ENCODE assay signal across 9 cellular contexts in the genomic region with DNA sequence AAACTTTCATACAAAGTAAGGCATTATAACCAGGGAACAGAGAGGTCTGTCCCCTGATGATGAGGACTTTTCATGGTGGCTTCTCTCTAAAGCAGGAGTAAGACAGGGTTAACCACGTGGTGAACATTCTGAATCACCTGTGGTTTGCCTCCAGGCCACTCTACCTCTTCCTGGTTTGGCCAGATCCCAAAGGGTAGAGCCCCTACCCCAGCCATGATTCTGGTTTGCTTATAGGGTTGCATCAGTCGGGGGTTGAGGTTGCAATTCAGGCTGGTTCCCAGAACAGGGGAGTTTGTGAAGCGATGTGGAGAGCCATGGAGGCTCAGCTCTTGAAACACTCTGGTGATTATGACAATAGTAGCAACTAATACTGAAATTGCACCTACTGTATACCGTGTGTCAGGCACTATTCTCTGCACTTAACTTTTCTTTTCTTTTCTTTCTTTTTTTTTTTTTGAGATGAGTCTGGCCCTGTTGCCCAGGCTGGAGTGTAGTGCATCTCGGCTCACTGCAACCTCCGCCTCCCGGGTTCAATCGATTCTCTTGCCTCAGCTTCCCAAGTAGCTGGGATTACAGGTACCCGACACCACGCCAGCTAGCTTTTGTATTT. TPM values are rescaled to one million over a fixed set of nuclear protein-coding genes. Genes with fewer than 3 reads are reported as not detected.
DNase-seq lines count a peak whose midpoint lies in the region; ATAC-seq lines count a peak whose summit lies in the region.
"Had no signal": no experiment of that assay in that cellular context is flagged by ENCODE, and none has a peak within 500 bp of the region (broad histone marks: within the 10 kb centered on the region; RNA-seq: fewer than 3 reads in every experiment).

No MANE protein-coding gene starts in this region.

- peaks cover 2% of the 10 kb centered on the region for H3K36me3 Mint-ChIP-seq in activated CD8-positive, alpha-beta memory T cell treated with anti-CD3 and anti-CD28 coated beads, Interleukin-2, amount 10 ng/mL, durations not matched to agents 7 days and 5 days

- CTCF ChIA-PET in activated CD8-positive, alpha-beta memory T cell treated with anti-CD3 and anti-CD28 coated beads, Interleukin-2, amount 10 ng/mL, durations not matched to agents 7 days and 5 days (lab: Charles Lee) = interaction anchor here (1.5 to 1.6 kb wide), 2 partner anchors 94 to 133 kb away, joined by 4 to 5 read pairs; no protein-coding TSS in a partner anchor

- no peaks in the 10 kb centered on the region for H3K9me3 Mint-ChIP-seq in activated CD8-positive, alpha-beta memory T cell treated with anti-CD3 and anti-CD28 coated beads, Interleukin-2, amount 10 ng/mL, durations not matched to agents 7 days and 5 days (ENCODE audit: low read depth)

- peak; percentile 87 for DNase-seq in activated CD8-positive, alpha-beta memory T cell treated with anti-CD3 and anti-CD28 coated beads, Interleukin-2, amount 10 ng/mL, durations not matched to agents 7 days and 5 days
- no peak for DNase-seq in activated CD8-positive, alpha-beta memory T cell treated with anti-CD3 and anti-CD28 coated beads for 24 hours
- peak; percentile 37 for DNase-seq in activated CD4-positive, CD25-positive, alpha-beta regulatory T cell treated with anti-CD3 and anti-CD28 coated beads, Interleukin-2, amount 50 U/mL, for 72 hours
- peak; percentile 43 to 52 for DNase-seq in stimulated activated CD8-positive, alpha-beta memory T cell treated with anti-CD3 and anti-CD28 coated beads, Interleukin-2, amount 100 ng/mL, for 48 hours (ENCODE audit: low read depth in 2 of 2)
- DNase-seq in T1000 (lab: John Stamatoyannopoulos, UW) (no peak), NCI-H1436 treated with DMSO at 0.1 percent for 48 hours (lab: John Stamatoyannopoulos, UW) (no peak), AG20443 (ENCODE audit: low spot score) (no peak)
- DNase-seq: NCI-H2227 treated with DMSO at 0.1 percent for 48 hours had no signal

- peaks cover 47% of the 10 kb centered on the region for H3K4me1 Mint-ChIP-seq in activated CD8-positive, alpha-beta memory T cell treated with anti-CD3 and anti-CD28 coated beads, Interleukin-2, amount 10 ng/mL, durations not matched to agents 7 days and 5 days

- H3K27ac Mint-ChIP-seq in activated CD8-positive, alpha-beta memory T cell treated with anti-CD3 and anti-CD28 coated beads, Interleukin-2, amount 10 ng/mL, durations not matched to agents 7 days and 5 days = peak overlapping the region; percentile 64

- H3K4me3 Mint-ChIP-seq in activated CD8-positive, alpha-beta memory T cell treated with anti-CD3 and anti-CD28 coated beads, Interleukin-2, amount 10 ng/mL, durations not matched to agents 7 days and 5 days = peak overlapping the region; percentile 4

- H3K27me3 Mint-ChIP-seq in activated CD8-positive, alpha-beta memory T cell treated with anti-CD3 and anti-CD28 coated beads, Interleukin-2, amount 10 ng/mL, durations not matched to agents 7 days and 5 days = peaks cover 59% of the 10 kb centered on the region

- ATAC-seq in activated CD8-positive, alpha-beta memory T cell treated with anti-CD3 and anti-CD28 coated beads, Interleukin-2, amount 10 ng/mL, durations not matched to agents 7 days and 5 days = peak; percentile 74
- peak; percentile 55 for ATAC-seq in HG03066 (IDR thresholded peaks at IDR 0.05; ENCODE audit: low read depth, unreplicated experiment)

RNA-seq across cellular contexts. Expression of a gene that starts 8.3 kb away (rescaled TPM):
- total RNA-seq in activated CD8-positive, alpha-beta memory T cell treated with anti-CD3 and anti-CD28 coated beads, Interleukin-2, amount 10 ng/mL, durations not matched to agents 7 days and 5 days = under 1 TPM; 0.14 to 0.47 TPM

RNA-seq across cellular contexts. Expression of a gene that starts 36.8 kb away (rescaled TPM):
- 1 to 10 TPM; 5.6 to 6.5 TPM for total RNA-seq in activated CD8-positive, alpha-beta memory T cell treated with anti-CD3 and anti-CD28 coated beads, Interleukin-2, amount 10 ng/mL, durations not matched to agents 7 days and 5 days

RNA-seq across cellular contexts. Expression of a gene that starts 54.8 kb away (rescaled TPM):
- total RNA-seq in activated CD8-positive, alpha-beta memory T cell treated with anti-CD3 and anti-CD28 coated beads, Interleukin-2, amount 10 ng/mL, durations not matched to agents 7 days and 5 days = 100 to 1,000 TPM; 139 to 147 TPM

Comparison
In these comparisons a context has a peak if more than half of its experiments do, and no peak if none do; other contexts are left out.
1. DNase-seq: peak in activated CD8-positive, alpha-beta memory T cell treated with anti-CD3 and anti-CD28 coated beads, Interleukin-2, amount 10 ng/mL, durations not matched to agents 7 days and 5 days (single experiment), activated CD4-positive, CD25-positive, alpha-beta regulatory T cell treated with anti-CD3 and anti-CD28 coated beads, Interleukin-2, amount 50 U/mL, for 72 hours (single experiment) and stimulated activated CD8-positive, alpha-beta memory T cell treated with anti-CD3 and anti-CD28 coated beads, Interleukin-2, amount 100 ng/mL, for 48 hours (2 of 2); none in activated CD8-positive, alpha-beta memory T cell treated with anti-CD3 and anti-CD28 coated beads for 24 hours (single experiment), T1000 (single experiment), NCI-H1436 treated with DMSO at 0.1 percent for 48 hours (single experiment) and AG20443 (single experiment).